8 cellular contexts compared by ENCODE assay signal in the genomic region with DNA sequence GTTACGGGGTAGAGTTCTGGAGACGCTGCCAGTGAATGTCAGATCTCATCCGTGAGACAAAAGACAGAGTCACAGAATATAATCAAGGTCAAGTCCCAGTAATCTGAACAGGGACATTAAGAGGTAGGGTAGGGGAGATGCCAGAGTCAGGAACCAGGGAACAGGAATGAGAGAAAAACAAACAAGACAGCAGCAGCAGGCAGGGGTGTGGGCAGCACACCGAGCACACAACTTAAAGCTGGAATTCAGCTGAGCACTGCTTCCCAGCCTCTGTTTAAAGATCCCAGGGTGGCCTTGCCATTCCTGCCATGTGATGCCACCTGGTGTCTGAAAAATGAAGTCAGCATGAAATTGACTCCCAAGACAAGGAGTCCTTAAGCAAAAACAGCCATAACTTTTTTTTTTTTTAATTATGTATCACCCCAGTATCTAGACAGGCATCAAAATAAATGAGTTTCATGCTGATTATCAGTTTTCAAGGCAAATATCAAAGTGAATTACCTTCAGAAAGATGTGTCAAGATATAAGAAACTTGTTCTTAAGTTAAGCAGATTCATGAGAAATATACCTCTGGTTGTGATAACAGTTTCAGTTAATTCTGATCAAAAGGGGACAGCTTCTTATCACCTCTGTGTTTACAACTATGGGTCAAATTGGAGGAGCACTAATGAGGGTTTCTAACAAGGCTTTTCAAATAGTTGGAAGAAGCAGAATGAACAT.
A peak's percentile ranks its signal among the peaks of the same experiment; 100 is the strongest.
DNase-seq lines count a peak whose midpoint lies in the region; ATAC-seq, FAIRE-seq and TF ChIP-seq lines count a peak whose summit lies in the region.

No MANE protein-coding gene starts in this region.

- H3K36me3 ChIP-seq in K562 (ENCODE audit: control insufficient read depth, insufficient read depth, low read length): no peaks in the 10 kb centered on the region
- H3K36me3 ChIP-seq in spleen: peaks cover 0 to 4% (median 0%) of the 10 kb centered on the region in 6 donors

- no peaks in the 10 kb centered on the region for H4K20me1 ChIP-seq in K562 (replicated peaks; ENCODE audit: control insufficient read depth, insufficient read depth, low read length)

- H3K9ac ChIP-seq in K562 (ENCODE audit: insufficient read depth in 1 of 2, low read depth in 2 of 2, low read length in 2 of 2): no peak overlapping the region

- CTCF ChIA-PET in K562 (lab: Yijun Ruan, JAX; ENCODE audit: low intra/inter-chr PET ratio): interaction anchor here (0.9 kb wide), 1 partner anchor 210 kb away, joined by 4 read pairs; no protein-coding TSS in a partner anchor

- H2AFZ ChIP-seq in K562 (ENCODE audit: low read depth, low read length): peak overlapping the region; percentile 63

- ATAC-seq in HG02798 (IDR thresholded peaks at IDR 0.05; ENCODE audit: poor library complexity, unreplicated experiment) (peak; percentile 49), K562 (peak; percentile 76; the same call in 2 of the 3 replicates)

- H3K4me2 ChIP-seq in K562 (ENCODE audit: insufficient read depth, low read length): no peak overlapping the region

- DNase-seq in NCI-H82 (lab: John Stamatoyannopoulos, UW) (peak; percentile 80), NCI-H82 treated with DMSO at 0.1 percent for 48 hours (lab: John Stamatoyannopoulos, UW; ENCODE audit: unreplicated experiment) (no peak), NCI-H460 (ENCODE audit: extremely low read depth, low read depth) (peak; percentile 28), K562 (ENCODE audit: extremely low read depth in 1 of 4, low spot score in 3 of 4) (peak; percentile 18 to 53 (median 34)), iPS-NIHi7 (ENCODE audit: extremely low spot score) (peak; percentile 80), spleen (no peak), NK-92 (lab: John Stamatoyannopoulos, UW; ENCODE audit: unreplicated experiment) (no peak)

- peak; percentile 52 to 74 for TF ChIP-seq RAD21 in K562 (CRISPR knock-in tag; conservative IDR thresholded peaks at IDR 0.05 in 1 of 2, IDR thresholded peaks at IDR 0.05 in 1 of 2)

- peak; percentile 42 to 61 (median 50); a peak in 5 of 6 replicates for TF ChIP-seq CTCF in K562 (IDR thresholded peaks at IDR 0.05 in 2 of 3, conservative IDR thresholded peaks at IDR 0.05 in 1 of 3; ENCODE audit: insufficient read depth in 2 of 3, low read depth in 1 of 3, low read length in 3 of 3)
- TF ChIP-seq CTCF in spleen (IDR thresholded peaks at IDR 0.05 in 8 of 11, conservative IDR thresholded peaks at IDR 0.05 in 3 of 11): peak in 8 of 11 experiments; percentile 20 to 63 (median 50)

- in situ Hi-C loops in K562 (cut with MboI): no loop called here

- H3K9me1 ChIP-seq in K562 (ENCODE audit: control insufficient read depth, insufficient read depth, low read length): no peaks in the 10 kb centered on the region

- H3K27me3 ChIP-seq in K562 (ENCODE audit: control insufficient read depth in 2 of 2, insufficient read depth in 2 of 2, low read length in 2 of 2) (no peaks in the 10 kb centered on the region), spleen (replicated peaks in 1 of 7) (no peaks in the 10 kb centered on the region)

- no TSS peak for BruUV-seq in K562 (replicated peaks; lab: Mats Ljungman, UMichigan)

- H3K79me2 ChIP-seq in K562 (ENCODE audit: control insufficient read depth, insufficient read depth, low read length): no peaks in the 10 kb centered on the region

- intact Hi-C loops in K562 (cut with micrococcal nuclease) (loop anchor here (1.0 kb wide), 1 partner anchor 211 kb away; no protein-coding TSS in a partner anchor), spleen (cut with DNase I; ENCODE audit: low total_unique reads) (no loop called here)

- POLR2A ChIA-PET in K562 (lab: Yijun Ruan, JAX): interaction anchor here (0.9 kb wide), 1 partner anchor 208 kb away, joined by 4 read pairs; no protein-coding TSS in a partner anchor

- no peaks in the 10 kb centered on the region for H3K9me3 ChIP-seq in K562 (replicated peaks; ENCODE audit: control insufficient read depth, insufficient read depth, low read depth, low read length)
- H3K9me3 ChIP-seq in spleen: peaks cover 0 to 8% (median 2%) of the 10 kb centered on the region in 8 donors

- peak; percentile 58 for FAIRE-seq in K562 (lab: Jason Lieb, UNC)

- TF ChIP-seq EP300 in K562 (IDR thresholded peaks at IDR 0.05; ENCODE audit: low read length): no peak

- H3K27ac ChIP-seq in K562 (ENCODE audit: extremely low read depth, low read depth, low read length): no peak overlapping the region
- no peak overlapping the region for H3K27ac ChIP-seq in spleen

- no peak for TF ChIP-seq POLR2A in K562 (conservative IDR thresholded peaks at IDR 0.05)
- no peak for TF ChIP-seq POLR2A in spleen (IDR thresholded peaks at IDR 0.05)

- H3K4me3 ChIP-seq in K562: no peak overlapping the region
- no peak overlapping the region for H3K4me3 ChIP-seq in spleen

- WGBS in K562 (ENCODE audit: insufficient coverage, low coverage, missing lambda C conversion rate): 10% methylated on average over 4 of the region's 4 CpGs
- WGBS in spleen, 5 donors: 75 to 80% (median 79%) methylated on average over 4 of the region's 4 CpGs

- H3K4me1 ChIP-seq in K562 (replicated peaks in 1 of 2; ENCODE audit: control insufficient read depth in 2 of 2, insufficient read depth in 2 of 2, low read length in 2 of 2): no peaks in the 10 kb centered on the region
- peaks cover 0 to 8% (median 0%) of the 10 kb centered on the region in 6 donors for H3K4me1 ChIP-seq in spleen

TF ChIP-seq in K562, 482 proteins besides CTCF, POLR2A, EP300 and RAD21 (continues in another document):
- no peak for TF ChIP-seq FOXJ2 (tag; IDR thresholded peaks at IDR 0.05)
- TF ChIP-seq, protein P1, sequence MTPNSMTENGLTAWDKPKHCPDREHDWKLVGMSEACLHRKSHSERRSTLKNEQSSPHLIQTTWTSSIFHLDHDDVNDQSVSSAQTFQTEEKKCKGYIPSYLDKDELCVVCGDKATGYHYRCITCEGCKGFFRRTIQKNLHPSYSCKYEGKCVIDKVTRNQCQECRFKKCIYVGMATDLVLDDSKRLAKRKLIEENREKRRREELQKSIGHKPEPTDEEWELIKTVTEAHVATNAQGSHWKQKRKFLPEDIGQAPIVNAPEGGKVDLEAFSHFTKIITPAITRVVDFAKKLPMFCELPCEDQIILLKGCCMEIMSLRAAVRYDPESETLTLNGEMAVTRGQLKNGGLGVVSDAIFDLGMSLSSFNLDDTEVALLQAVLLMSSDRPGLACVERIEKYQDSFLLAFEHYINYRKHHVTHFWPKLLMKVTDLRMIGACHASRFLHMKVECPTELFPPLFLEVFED (CRISPR knock-in tag; conservative IDR thresholded peaks at IDR 0.05): no peak
- no peak for TF ChIP-seq ZMIZ1 (IDR thresholded peaks at IDR 0.05; ENCODE audit: low read depth in 2 of 2, low read length in 2 of 2)
- TF ChIP-seq, protein P2, sequence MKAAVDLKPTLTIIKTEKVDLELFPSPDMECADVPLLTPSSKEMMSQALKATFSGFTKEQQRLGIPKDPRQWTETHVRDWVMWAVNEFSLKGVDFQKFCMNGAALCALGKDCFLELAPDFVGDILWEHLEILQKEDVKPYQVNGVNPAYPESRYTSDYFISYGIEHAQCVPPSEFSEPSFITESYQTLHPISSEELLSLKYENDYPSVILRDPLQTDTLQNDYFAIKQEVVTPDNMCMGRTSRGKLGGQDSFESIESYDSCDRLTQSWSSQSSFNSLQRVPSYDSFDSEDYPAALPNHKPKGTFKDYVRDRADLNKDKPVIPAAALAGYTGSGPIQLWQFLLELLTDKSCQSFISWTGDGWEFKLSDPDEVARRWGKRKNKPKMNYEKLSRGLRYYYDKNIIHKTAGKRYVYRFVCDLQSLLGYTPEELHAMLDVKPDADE (conservative IDR thresholded peaks at IDR 0.05; ENCODE audit: control insufficient read depth, low read depth, low read length): no peak
- peak; percentile 43; the same call in 1 of the 2 replicates for TF ChIP-seq SMC3 (conservative IDR thresholded peaks at IDR 0.05; ENCODE audit: insufficient read depth, low read depth, low read length)
- TF ChIP-seq ARID2 (IDR thresholded peaks at IDR 0.05): 0 out of 2 replicates have a peak, but pooled peaks have one; percentile 16
- TF ChIP-seq, protein P3, sequence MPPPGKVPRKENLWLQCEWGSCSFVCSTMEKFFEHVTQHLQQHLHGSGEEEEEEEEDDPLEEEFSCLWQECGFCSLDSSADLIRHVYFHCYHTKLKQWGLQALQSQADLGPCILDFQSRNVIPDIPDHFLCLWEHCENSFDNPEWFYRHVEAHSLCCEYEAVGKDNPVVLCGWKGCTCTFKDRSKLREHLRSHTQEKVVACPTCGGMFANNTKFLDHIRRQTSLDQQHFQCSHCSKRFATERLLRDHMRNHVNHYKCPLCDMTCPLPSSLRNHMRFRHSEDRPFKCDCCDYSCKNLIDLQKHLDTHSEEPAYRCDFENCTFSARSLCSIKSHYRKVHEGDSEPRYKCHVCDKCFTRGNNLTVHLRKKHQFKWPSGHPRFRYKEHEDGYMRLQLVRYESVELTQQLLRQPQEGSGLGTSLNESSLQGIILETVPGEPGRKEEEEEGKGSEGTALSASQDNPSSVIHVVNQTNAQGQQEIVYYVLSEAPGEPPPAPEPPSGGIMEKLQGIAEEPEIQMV (tag; conservative IDR thresholded peaks at IDR 0.05; ENCODE audit: low read depth): no peak
- no peak for TF ChIP-seq RAD51 (IDR thresholded peaks at IDR 0.05; ENCODE audit: borderline replicate concordance, low read depth)
- TF ChIP-seq ELF1 (tag; IDR thresholded peaks at IDR 0.05): no peak

Comparison
In these comparisons a context has a peak if more than half of its experiments do, and no peak if none do; other contexts are left out.
1. DNase-seq: peak in NCI-H82 (single experiment), NCI-H460 (single experiment), K562 (4 of 4) and iPS-NIHi7 (single experiment); none in NCI-H82 treated with DMSO at 0.1 percent for 48 hours (single experiment), spleen (single experiment) and NK-92 (single experiment).